14 cellular contexts compared by ENCODE assay signal in genomic region chr12:1220127-1221092, GRCh38.
DNase-seq lines count a peak whose midpoint lies in the region; TF ChIP-seq lines count a peak whose summit lies in the region.
"Had no signal": no experiment of that assay in that cellular context is flagged by ENCODE, and none has a peak within 500 bp of the region (broad histone marks: within the 10 kb centered on the region; RNA-seq: fewer than 3 reads in every experiment).

No MANE protein-coding gene starts in this region.

- no peak overlapping the region for H2BK20ac ChIP-seq in H9 (ENCODE audit: low read depth, low read length, poor library complexity, severe bottlenecking)

- H3K23ac ChIP-seq in trophoblast cell (ENCODE audit: low read length) (no peak overlapping the region), H9 (ENCODE audit: insufficient read length, low read depth, low read length) (no peak overlapping the region)

- H3K56ac ChIP-seq in H9 (ENCODE audit: insufficient read length, low read depth, low read length), result no peak overlapping the region

- no peak overlapping the region for H3K4me3 Mint-ChIP-seq in H9
- H3K4me3 Mint-ChIP-seq: activated naive CD4-positive, alpha-beta T cell treated with anti-CD3 and anti-CD28 coated beads for 36 hours had no signal

- no peak overlapping the region for H3K9ac ChIP-seq in trophoblast cell (ENCODE audit: low read length)
- H3K9ac ChIP-seq in H9 (ENCODE audit: extremely low read depth, insufficient read length, low read length), result no peak overlapping the region

- no peaks in the 10 kb centered on the region for H3K27me3 Mint-ChIP-seq in H9 (ENCODE audit: low read depth)

- no peaks in the 10 kb centered on the region for H3K9me3 ChIP-seq in trophoblast cell (ENCODE audit: insufficient read depth, low read depth, low read length)
- no peaks in the 10 kb centered on the region for H3K9me3 ChIP-seq in H9 (ENCODE audit: control insufficient read depth, low read depth, low read length)
- H3K9me3 ChIP-seq: neutrophil had no signal

- no peaks in the 10 kb centered on the region for H3K36me3 ChIP-seq in trophoblast cell (ENCODE audit: control insufficient read depth in 1 of 2, insufficient read depth in 2 of 2, low read length in 2 of 2)
- H3K36me3 ChIP-seq: neutrophil had no signal

- H4K12ac ChIP-seq in trophoblast cell (ENCODE audit: low read depth, low read length), result no peak overlapping the region

- no peak overlapping the region for H4K91ac ChIP-seq in trophoblast cell (ENCODE audit: low read depth, low read length)
- no peak overlapping the region for H4K91ac ChIP-seq in H9 (ENCODE audit: insufficient read length, low read depth, low read length)

- no peak overlapping the region for H3K4me2 ChIP-seq in trophoblast cell (ENCODE audit: low read length)
- H3K4me2 ChIP-seq in H9 (ENCODE audit: insufficient read depth, insufficient read length, low read length), result no peak overlapping the region
- H3K4me2 ChIP-seq: smooth muscle cell had no signal

- H3K4me1 Mint-ChIP-seq in H9, result no peaks in the 10 kb centered on the region

- DNase-seq in HT-29 (ENCODE audit: low spot score) (peak; percentile 47), NCI-H2029 treated with DMSO at 0.1 percent for 48 hours (lab: John Stamatoyannopoulos, UW) (peak; percentile 34), epithelial cell of esophagus (ENCODE audit: low read depth) (peak; percentile 13), trophoblast cell (peak; percentile 94 to 95), H9 (no peak), GM03348 (ENCODE audit: low spot score) (no peak), ureter (ENCODE audit: low spot score) (no peak)
- DNase-seq: activated CD8-positive, alpha-beta memory T cell treated with anti-CD3 and anti-CD28 coated beads for 24 hours; activated naive CD4-positive, alpha-beta T cell treated with anti-CD3 and anti-CD28 coated beads for 36 hours; central memory CD4-positive, alpha-beta T cell; mesendoderm; MM.1S had no signal

- no peak overlapping the region for H3T11ph ChIP-seq in H9 (ENCODE audit: low read length)

- H3K79me1 ChIP-seq in trophoblast cell (ENCODE audit: low read length) (no peaks in the 10 kb centered on the region), H9 (ENCODE audit: insufficient read depth, low read depth, low read length, poor library complexity, severe bottlenecking) (no peaks in the 10 kb centered on the region)

- H3K9me3 Mint-ChIP-seq in H9, result no peaks in the 10 kb centered on the region
- H3K9me3 Mint-ChIP-seq: activated naive CD4-positive, alpha-beta T cell treated with anti-CD3 and anti-CD28 coated beads for 36 hours had no signal

- H2BK15ac ChIP-seq in H9 (ENCODE audit: low read depth, low read length), result no peak overlapping the region

- no peaks in the 10 kb centered on the region for H3K36me3 Mint-ChIP-seq in H9 (ENCODE audit: insufficient read depth in 1 of 3, low read depth in 3 of 3)

- H3K14ac ChIP-seq in trophoblast cell (ENCODE audit: low read length) (no peak overlapping the region), H9 (ENCODE audit: insufficient read depth, low read length) (no peak overlapping the region)

- H3K79me2 ChIP-seq in trophoblast cell (ENCODE audit: control insufficient read depth, insufficient read depth, low read length, poor library complexity) (no peaks in the 10 kb centered on the region), H9 (ENCODE audit: insufficient read depth, low read length) (no peaks in the 10 kb centered on the region)

- H3K23me2 ChIP-seq in H9 (ENCODE audit: insufficient read length, low read depth, low read length, poor library complexity, severe bottlenecking), result no peaks in the 10 kb centered on the region

- H3K18ac ChIP-seq in trophoblast cell (ENCODE audit: low read length) (no peak overlapping the region), H9 (ENCODE audit: insufficient read length, low read depth, low read length) (no peak overlapping the region)

- WGBS in trophoblast cell (ENCODE audit: extremely low coverage, insufficient coverage, insufficient read length), result 100% methylated on average over 1 of the region's 7 CpGs
- WGBS in H9 (ENCODE audit: extremely low coverage, insufficient read length, low lambda C conversion rate), result 100% methylated on average over 1 of the region's 7 CpGs

- no peak overlapping the region for H4K5ac ChIP-seq in H9 (ENCODE audit: insufficient read length, low read depth, low read length)

- H4K20me1 ChIP-seq in H9 (ENCODE audit: control insufficient read depth, insufficient read depth, insufficient read length), result no peaks in the 10 kb centered on the region

- no peak for TF ChIP-seq CTCF in epithelial cell of esophagus (IDR thresholded peaks at IDR 0.05; ENCODE audit: insufficient read depth, low read depth, low read length, missing control alignments)
- no peak for TF ChIP-seq CTCF in H9 (conservative IDR thresholded peaks at IDR 0.05)

- no peak overlapping the region for H2AK5ac ChIP-seq in trophoblast cell (ENCODE audit: low read length)
- no peak overlapping the region for H2AK5ac ChIP-seq in H9 (ENCODE audit: insufficient read length, low read length)

- H2BK5ac ChIP-seq in trophoblast cell (ENCODE audit: low read depth, low read length, poor library complexity), result no peak overlapping the region
- H2BK5ac ChIP-seq in H9 (ENCODE audit: insufficient read length, low read length), result no peak overlapping the region

- peaks cover 0 to 5% of the 10 kb centered on the region in 2 experiments for H3K4me1 ChIP-seq in trophoblast cell (ENCODE audit: control insufficient read depth in 1 of 2, insufficient read depth in 2 of 2, low read length in 2 of 2)
- no peaks in the 10 kb centered on the region for H3K4me1 ChIP-seq in H9 (ENCODE audit: insufficient read depth, low read length)

- H3K27ac ChIP-seq in trophoblast cell (ENCODE audit: low read depth, low read length) (no peak overlapping the region), H9 (ENCODE audit: insufficient read length, low read depth, low read length) (no peak overlapping the region)
- H3K27ac ChIP-seq: neutrophil had no signal

- H3K4me3 ChIP-seq in epithelial cell of esophagus (ENCODE audit: low read length) (no peak overlapping the region), trophoblast cell (ENCODE audit: low read depth, low read length) (no peak overlapping the region)
- H3K4me3 ChIP-seq: smooth muscle cell had no signal

- no peak overlapping the region for H3K4ac ChIP-seq in trophoblast cell (ENCODE audit: low read depth, low read length)
- no peak overlapping the region for H3K4ac ChIP-seq in H9 (ENCODE audit: low read depth, low read length)

- H2BK120ac ChIP-seq in trophoblast cell (ENCODE audit: insufficient read depth, low read length, poor library complexity) (no peak overlapping the region), H9 (ENCODE audit: low read depth, low read length, poor library complexity, severe bottlenecking) (no peak overlapping the region)

- H3K27me3 ChIP-seq in trophoblast cell (ENCODE audit: insufficient read depth, low read length) (no peaks in the 10 kb centered on the region), H9 (ENCODE audit: insufficient read depth, low read length) (no peaks in the 10 kb centered on the region)
- H3K27me3 ChIP-seq: neutrophil had no signal

- no peak overlapping the region for H3K27ac Mint-ChIP-seq in H9
- H3K27ac Mint-ChIP-seq: activated naive CD4-positive, alpha-beta T cell treated with anti-CD3 and anti-CD28 coated beads for 36 hours had no signal

- H2BK12ac ChIP-seq in trophoblast cell (ENCODE audit: low read length) (no peak overlapping the region), H9 (ENCODE audit: insufficient read length, low read depth, low read length) (no peak overlapping the region)

- H4K8ac ChIP-seq in trophoblast cell (ENCODE audit: low read depth, low read length) (no peak overlapping the region), H9 (replicated peaks; ENCODE audit: insufficient read length, low read depth, low read length) (no peak overlapping the region)

- H2AFZ ChIP-seq in trophoblast cell (ENCODE audit: insufficient read depth, low read length, poor library complexity), result no peak overlapping the region
- no peak overlapping the region for H2AFZ ChIP-seq in H9 (ENCODE audit: low read length)

Comparison
In these comparisons a context has a peak if more than half of its experiments do, and no peak if none do; other contexts are left out.
1. DNase-seq: peak in HT-29 (single experiment), NCI-H2029 treated with DMSO at 0.1 percent for 48 hours (single experiment), epithelial cell of esophagus (single experiment) and trophoblast cell (2 of 2); none in H9 (single experiment), GM03348 (single experiment) and ureter (single experiment).